9 cellular contexts compared by ENCODE assay signal in genomic region chr11:112655386-112655785, GRCh38.
A peak's percentile ranks its signal among the peaks of the same experiment; 100 is the strongest.
DNase-seq lines count a peak whose midpoint lies in the region; ATAC-seq and TF ChIP-seq lines count a peak whose summit lies in the region.
"Had no signal": no experiment of that assay in that cellular context is flagged by ENCODE, and none has a peak within 500 bp of the region (broad histone marks: within the 10 kb centered on the region; RNA-seq: fewer than 3 reads in every experiment).

No MANE protein-coding gene starts in this region.

- H3K36me3 ChIP-seq in left lung: no peaks in the 10 kb centered on the region
- no peaks in the 10 kb centered on the region for H3K36me3 ChIP-seq in upper lobe of right lung
- H3K36me3 ChIP-seq in prostate gland: no peaks in the 10 kb centered on the region

- no peak for TF ChIP-seq POLR2A in prostate gland (IDR thresholded peaks at IDR 0.05)

- intact Hi-C loops in dorsolateral prefrontal cortex (cut with DNase I): loop anchor here (1.0 to 10.0 kb wide), 6 partner anchors 77 to 307 kb away; partner anchors contain the start of gene NCAM1 (in 2 of the 2)
- intact Hi-C loops in left lung (cut with DNase I): no loop called here
- intact Hi-C loops in upper lobe of right lung (cut with DNase I): no loop called here
- intact Hi-C loops in prostate gland (cut with DNase I): no loop called here

- H3K27ac ChIP-seq in dorsolateral prefrontal cortex (peak overlapping the region in 34 of 59 donors; percentile 2 to 90 (median 51)), left lung (no peak overlapping the region), upper lobe of right lung (no peak overlapping the region), RWPE1 (no peak overlapping the region), prostate gland (no peak overlapping the region)

- ATAC-seq in left lung (peak; percentile 51), upper lobe of right lung (peak; percentile 52)

- CTCF ChIA-PET in RWPE1 (lab: Yijun Ruan, JAX): no interaction called here

- no peak overlapping the region for H3K4me3 ChIP-seq in dorsolateral prefrontal cortex
- no peak overlapping the region for H3K4me3 ChIP-seq in left lung
- H3K4me3 ChIP-seq in upper lobe of right lung: no peak overlapping the region
- no peak overlapping the region for H3K4me3 ChIP-seq in prostate gland

- TF ChIP-seq CTCF in dorsolateral prefrontal cortex (IDR thresholded peaks at IDR 0.05 in 54 of 56, conservative IDR thresholded peaks at IDR 0.05 in 2 of 56; ENCODE audit: low read depth in 1 of 56, partially characterized antibody in 56 of 56) (peak in 54 of 56 donors; percentile 16 to 76 (median 46)), left lung (IDR thresholded peaks at IDR 0.05) (no peak), upper lobe of right lung (IDR thresholded peaks at IDR 0.05) (no peak), RWPE1 (conservative IDR thresholded peaks at IDR 0.05; ENCODE audit: low read depth) (no peak), prostate gland (IDR thresholded peaks at IDR 0.05) (no peak)

- H3K27me3 ChIP-seq in dorsolateral prefrontal cortex: no peaks in the 10 kb centered on the region
- H3K27me3 ChIP-seq in left lung: no peaks in the 10 kb centered on the region
- no peaks in the 10 kb centered on the region for H3K27me3 ChIP-seq in upper lobe of right lung
- no peaks in the 10 kb centered on the region for H3K27me3 ChIP-seq in prostate gland (replicated peaks; ENCODE audit: insufficient read depth)

- 30% methylated on average over 2 of the region's 2 CpGs for WGBS in prostate gland

- no peaks in the 10 kb centered on the region for H3K4me1 ChIP-seq in left lung
- no peaks in the 10 kb centered on the region for H3K4me1 ChIP-seq in upper lobe of right lung
- no peaks in the 10 kb centered on the region for H3K4me1 ChIP-seq in prostate gland (replicated peaks)

- POLR2A ChIA-PET in RWPE1 (lab: Yijun Ruan, JAX; ENCODE audit: low non-redundant PET): no interaction called here

- DNase-seq in NCI-H69 (lab: John Stamatoyannopoulos, UW): peak; percentile 49
- DNase-seq in dorsolateral prefrontal cortex: peak; percentile 11 to 93 (median 78)
- peak in 1 of 2 donors; percentile 52 for DNase-seq in left lung
- no peak for DNase-seq in upper lobe of right lung
- no peak for DNase-seq in NCI-H1092 (lab: John Stamatoyannopoulos, UW)
- no peak for DNase-seq in RWPE1 (ENCODE audit: low spot score)
- no peak for DNase-seq in NCI-H1930 (lab: John Stamatoyannopoulos, UW)
- DNase-seq in prostate gland (ENCODE audit: low spot score): no peak
- DNase-seq: activated CD4-positive, alpha-beta T cell treated with anti-CD3 and anti-CD28 coated beads, Interleukin-2, amount 10 ng/mL, durations not matched to agents 24 days and 14 days had no signal

- H3K9me3 ChIP-seq in left lung (no peaks in the 10 kb centered on the region), upper lobe of right lung (no peaks in the 10 kb centered on the region), prostate gland (no peaks in the 10 kb centered on the region)

Comparison
In these comparisons a context has a peak if more than half of its experiments do, and no peak if none do; other contexts are left out.
1. DNase-seq: peak in NCI-H69 (single experiment) and dorsolateral prefrontal cortex (10 of 10); none in upper lobe of right lung (single experiment), NCI-H1092 (single experiment), RWPE1 (single experiment), NCI-H1930 (0 of 2) and prostate gland (single experiment).
2. H3K27ac ChIP-seq: peak in dorsolateral prefrontal cortex (34 of 59); none in left lung (0 of 2), upper lobe of right lung (single experiment), RWPE1 (single experiment) and prostate gland (0 of 2).
3. CTCF ChIP-seq: peak in dorsolateral prefrontal cortex (54 of 56); none in left lung (0 of 2), upper lobe of right lung (single experiment), RWPE1 (single experiment) and prostate gland (0 of 4).
4. intact Hi-C loops: an anchor here in dorsolateral prefrontal cortex (1.0 to 10.0 kb wide); none called in left lung, upper lobe of right lung and prostate gland.